12 cellular contexts compared by ENCODE assay signal in genomic region chr13:48231080-48231479, GRCh38. TPM values are rescaled to one million over a fixed set of nuclear protein-coding genes. Genes with fewer than 3 reads are reported as not detected.
A peak's percentile ranks its signal among the peaks of the same experiment; 100 is the strongest.
DNase-seq lines count a peak whose midpoint lies in the region; ATAC-seq, FAIRE-seq and TF ChIP-seq lines count a peak whose summit lies in the region.
"Had no signal": no experiment of that assay in that cellular context is flagged by ENCODE, and none has a peak within 500 bp of the region (broad histone marks: within the 10 kb centered on the region; RNA-seq: fewer than 3 reads in every experiment).

No MANE protein-coding gene starts in this region.

- 16% methylated on average over 4 of the region's 4 CpGs for WGBS in A549 (ENCODE audit: missing lambda C conversion rate)

- TF ChIP-seq CTCF in A549 (IDR thresholded peaks at IDR 0.05) (no peak), endothelial cell of umbilical vein (IDR thresholded peaks at IDR 0.05; ENCODE audit: extremely low read depth in 1 of 2, insufficient read depth in 1 of 2, low read depth in 1 of 2, low read length in 2 of 2) (no peak), neural progenitor cell (IDR thresholded peaks at IDR 0.05) (no peak), OCI-LY7 (conservative IDR thresholded peaks at IDR 0.05; ENCODE audit: low read length) (no peak)

- H3K36me3 Mint-ChIP-seq in neural progenitor cell, result no peaks in the 10 kb centered on the region

- no peaks in the 10 kb centered on the region for H3K9me3 ChIP-seq in A549
- H3K9me3 ChIP-seq in endothelial cell of umbilical vein (replicated peaks; ENCODE audit: control insufficient read depth, insufficient read depth, low read length), result no peaks in the 10 kb centered on the region
- no peaks in the 10 kb centered on the region for H3K9me3 ChIP-seq in neural progenitor cell (ENCODE audit: low read depth)
- no peaks in the 10 kb centered on the region for H3K9me3 ChIP-seq in OCI-LY7 (ENCODE audit: low read length)
- H3K9me3 ChIP-seq: BLaER1 treated with 17β-estradiol and CSF1 and Interleukin-3, amounts not matched to agents 10 nM and 100 nM had no signal

- BruUV-seq in endothelial cell of umbilical vein (replicated peaks; lab: Mats Ljungman, UMichigan) (no TSS peak), OCI-LY7 (replicated peaks; lab: Mats Ljungman, UMichigan) (no TSS peak)

- no peak for TF ChIP-seq RAD21 in A549 (conservative IDR thresholded peaks at IDR 0.05 in 1 of 2, IDR thresholded peaks at IDR 0.05 in 1 of 2)

- H3K9ac ChIP-seq in endothelial cell of umbilical vein (replicated peaks; ENCODE audit: extremely low read depth, insufficient read depth, low read length), result no peak overlapping the region
- no peak overlapping the region for H3K9ac ChIP-seq in neural progenitor cell
- H3K9ac ChIP-seq: BLaER1 treated with 17β-estradiol and CSF1 and Interleukin-3, amounts not matched to agents 10 nM and 100 nM had no signal

- peaks cover 3% of the 10 kb centered on the region for H3K27me3 Mint-ChIP-seq in neural progenitor cell (ENCODE audit: insufficient read depth, low read depth)

- H2AFZ ChIP-seq in endothelial cell of umbilical vein (ENCODE audit: low read depth, low read length), result no peak overlapping the region
- no peak overlapping the region for H2AFZ ChIP-seq in neural progenitor cell (replicated peaks)
- H2AFZ ChIP-seq in OCI-LY7 (ENCODE audit: low read length), result no peak overlapping the region

- TF ChIP-seq POLR2A in A549 (IDR thresholded peaks at IDR 0.05; ENCODE audit: low read length) (no peak), endothelial cell of umbilical vein (IDR thresholded peaks at IDR 0.05; ENCODE audit: low read depth, low read length) (no peak)

- ATAC-seq in A549 (no peak), HG03469 (IDR thresholded peaks at IDR 0.05; ENCODE audit: unreplicated experiment) (no peak)
- ATAC-seq: foreskin keratinocyte had no signal

- TF ChIP-seq EP300 in A549 (IDR thresholded peaks at IDR 0.05), result no peak

- no peak overlapping the region for H3K4me3 ChIP-seq in A549
- no peak overlapping the region for H3K4me3 ChIP-seq in endothelial cell of umbilical vein (replicated peaks in 1 of 3; ENCODE audit: insufficient read depth in 1 of 3, low read depth in 1 of 3, low read length in 3 of 3)
- no peak overlapping the region for H3K4me3 ChIP-seq in neural progenitor cell
- no peak overlapping the region for H3K4me3 ChIP-seq in OCI-LY7 (ENCODE audit: low read depth, low read length, poor library complexity, severe bottlenecking)
- H3K4me3 ChIP-seq: BLaER1 treated with 17β-estradiol and CSF1 and Interleukin-3, amounts not matched to agents 10 nM and 100 nM; cardiac muscle cell had no signal

- H3K4me2 ChIP-seq in A549 (peak overlapping the region; percentile 66), endothelial cell of umbilical vein (ENCODE audit: insufficient read depth, low read length) (no peak overlapping the region), neural progenitor cell (no peak overlapping the region), OCI-LY7 (ENCODE audit: low read length) (no peak overlapping the region)

- peaks cover 11% of the 10 kb centered on the region for H3F3A ChIP-seq in neural progenitor cell (ENCODE audit: low read depth)

- H3K9me1 ChIP-seq in endothelial cell of umbilical vein (replicated peaks; ENCODE audit: control insufficient read depth, extremely low read depth, insufficient read depth, low read length), result no peaks in the 10 kb centered on the region

- H3K79me2 ChIP-seq in endothelial cell of umbilical vein (ENCODE audit: control insufficient read depth, insufficient read depth, low read length) (peaks cover 28% of the 10 kb centered on the region), neural progenitor cell (ENCODE audit: low read depth) (peaks cover 30% of the 10 kb centered on the region), OCI-LY7 (ENCODE audit: insufficient read depth, low read depth, low read length) (peaks cover 15% of the 10 kb centered on the region; the same call in 1 of the 2 replicates)

- H3K9me2 ChIP-seq in OCI-LY7 (ENCODE audit: insufficient read depth, low read length), result no peaks in the 10 kb centered on the region

- H3K4me3 Mint-ChIP-seq in neural progenitor cell, result peak overlapping the region; percentile 61

- H3K4me1 ChIP-seq in A549 (peaks cover 43% of the 10 kb centered on the region), endothelial cell of umbilical vein (ENCODE audit: control insufficient read depth, extremely low read depth, insufficient read depth, low read length) (peaks cover 25% of the 10 kb centered on the region), neural progenitor cell (peaks cover 24% of the 10 kb centered on the region), OCI-LY7 (ENCODE audit: insufficient read depth, low read length, poor library complexity, severe bottlenecking) (peaks cover 26% of the 10 kb centered on the region)

- peaks cover 35% of the 10 kb centered on the region for H3K4me1 Mint-ChIP-seq in neural progenitor cell

- peak overlapping the region; percentile 90 for H3K27ac ChIP-seq in A549
- H3K27ac ChIP-seq in endothelial cell of umbilical vein (ENCODE audit: insufficient read depth, low read depth, low read length), result no peak overlapping the region
- H3K27ac ChIP-seq in neural progenitor cell, result no peak overlapping the region
- H3K27ac ChIP-seq in OCI-LY7 (ENCODE audit: low read depth, low read length, poor library complexity, severe bottlenecking), result no peak overlapping the region
- H3K27ac ChIP-seq: BLaER1 treated with 17β-estradiol and CSF1 and Interleukin-3, amounts not matched to agents 10 nM and 100 nM; cardiac muscle cell; foreskin keratinocyte had no signal

- POLR2A ChIA-PET in A549 (lab: Yijun Ruan, JAX), result interaction anchor here (0.7 kb wide), 1 partner anchor 11 kb away, joined by 3 read pairs; no protein-coding TSS in a partner anchor
- POLR2A ChIA-PET in endothelial cell of umbilical vein (lab: Charles Lee), result no interaction called here
- POLR2A ChIA-PET in OCI-LY7 (lab: Charles Lee), result interaction anchor here (0.5 kb wide), 1 partner anchor 73 kb away, joined by 3 read pairs; no protein-coding TSS in a partner anchor

- H3K27ac Mint-ChIP-seq in neural progenitor cell, result no peak overlapping the region

- CTCF ChIA-PET in A549 (lab: Yijun Ruan, JAX) (no interaction called here), endothelial cell of umbilical vein (lab: Charles Lee) (interaction anchor here (2.9 kb wide), 1 partner anchor 136 kb away, joined by 13 read pairs; the partner anchor contains the start of gene MED4), OCI-LY7 (lab: Charles Lee; ENCODE audit: unreplicated experiment) (no interaction called here)

- DNase-seq in A549 (ENCODE audit: low read depth in 1 of 2, low spot score in 1 of 2) (peak in 1 of 2 experiments; percentile 10), LoVo (ENCODE audit: low spot score) (peak; percentile 11), endothelial cell of umbilical vein (ENCODE audit: low read depth, low spot score) (peak; percentile 60), neural progenitor cell (ENCODE audit: low spot score) (no peak), NCI-H2171 treated with DMSO at 0.1 percent for 48 hours (lab: John Stamatoyannopoulos, UW) (no peak), SW 1271 (lab: John Stamatoyannopoulos, UW) (no peak), OCI-LY7 (ENCODE audit: low spot score) (no peak)
- DNase-seq: foreskin keratinocyte, mammary epithelial cell had no signal

- no peaks in the 10 kb centered on the region for H3K36me3 ChIP-seq in endothelial cell of umbilical vein (ENCODE audit: control insufficient read depth in 2 of 2, extremely low read depth in 1 of 2, insufficient read depth in 2 of 2, low read length in 2 of 2)
- H3K36me3 ChIP-seq in neural progenitor cell, result no peaks in the 10 kb centered on the region
- no peaks in the 10 kb centered on the region for H3K36me3 ChIP-seq in OCI-LY7 (ENCODE audit: insufficient read depth, low read length)
- H3K36me3 ChIP-seq: cardiac muscle cell had no signal

- dilution Hi-C loops in endothelial cell of umbilical vein (cut with MboI; ENCODE audit: extremely low pct_ligation_motif_present, low sequenced_read_pairs), result no loop called here

- intact Hi-C loops in endothelial cell of umbilical vein (cut with micrococcal nuclease) (loop anchor here (5.0 kb wide), 4 partner anchors 89 to 351 kb away; no protein-coding TSS in a partner anchor), OCI-LY7 (cut with micrococcal nuclease; ENCODE audit: unreplicated experiment) (no loop called here)

- FAIRE-seq in A549 (lab: Jason Lieb, UNC) (no peak), endothelial cell of umbilical vein (lab: Jason Lieb, UNC) (no peak)

- peaks cover 8 to 9% of the 10 kb centered on the region in 2 experiments for H3K27me3 ChIP-seq in endothelial cell of umbilical vein (ENCODE audit: control insufficient read depth in 2 of 2, insufficient read depth in 2 of 2, low read length in 2 of 2)
- H3K27me3 ChIP-seq in neural progenitor cell, result peaks cover 14% of the 10 kb centered on the region
- H3K27me3 ChIP-seq: cardiac muscle cell, foreskin keratinocyte had no signal

- H3K9me3 Mint-ChIP-seq in neural progenitor cell, result no peaks in the 10 kb centered on the region

- no peaks in the 10 kb centered on the region for H4K20me1 ChIP-seq in endothelial cell of umbilical vein (replicated peaks; ENCODE audit: control insufficient read depth, extremely low read depth, insufficient read depth, low read length)
- peaks cover 13% of the 10 kb centered on the region for H4K20me1 ChIP-seq in neural progenitor cell (ENCODE audit: low read depth)
- peaks cover 8% of the 10 kb centered on the region; the same call in 1 of the 2 replicates for H4K20me1 ChIP-seq in OCI-LY7 (ENCODE audit: insufficient read depth, low read length)

TF ChIP-seq in A549, 52 proteins besides CTCF, POLR2A, EP300 and RAD21 (continues in another document):
- no peak for TF ChIP-seq CEBPB (IDR thresholded peaks at IDR 0.05)

TF ChIP-seq in endothelial cell of umbilical vein, 7 proteins besides CTCF, POLR2A, EP300 and RAD21 (continues in another document):
- no peak for TF ChIP-seq GATA2 (IDR thresholded peaks at IDR 0.05; ENCODE audit: insufficient read depth, insufficient read length, low read depth, low read length)

RNA-seq across cellular contexts. Expression of gene ITM2B, which starts 1.9 kb away (rescaled TPM):
- polyA plus RNA-seq in A549 (2011; rRNA removed) (226 and 234 TPM in 2 replicates), A549 (2017; fragmentation: RNase III; extraction: RNeasy Plus Mini Kit Qiagen cat#74134 plus additional on column Dnase treatment) (94.1 to 116 TPM (median 115 TPM) in 3 replicates), endothelial cell of umbilical vein (150 and 163 TPM in 2 replicates)
- polyA plus RNA-seq in A549 (2012; cell fraction: cytosol; rRNA removed), result 57.7 and 60.8 TPM in 2 replicates
- 35.4 and 40.4 TPM in 2 replicates for polyA plus RNA-seq in A549 (2012; cell fraction: nucleus; rRNA removed)
- 23.6 and 23.8 TPM in 2 replicates for polyA minus RNA-seq in A549 (2011; rRNA and poly(A)+ RNA removed)
- total RNA-seq in endothelial cell of umbilical vein (245 and 271 TPM in 2 replicates), neural progenitor cell (ENCODE audit: low replicate concordance) (97.3 and 172 TPM in 2 replicates), OCI-LY7 (2022) (43.3 and 44.5 TPM in 2 replicates)
- 195 and 206 TPM in 2 replicates for polyA plus RNA-seq in endothelial cell of umbilical vein (2011; cell fraction: cytosol; rRNA removed)
- 85.6 and 109 TPM in 2 replicates for polyA plus RNA-seq in endothelial cell of umbilical vein (2011; cell fraction: nucleus; rRNA removed)
- polyA plus RNA-seq in endothelial cell of umbilical vein (2012), result 210 and 232 TPM in 2 replicates
- polyA minus RNA-seq in endothelial cell of umbilical vein, result 66.5 and 82.9 TPM in 2 replicates
- polyA minus RNA-seq in endothelial cell of umbilical vein (2011; cell fraction: cytosol; rRNA and poly(A)+ RNA removed), result 30.4 TPM
- 20.1 and 33.0 TPM in 2 replicates for polyA minus RNA-seq in endothelial cell of umbilical vein (2011; cell fraction: nucleus; rRNA and poly(A)+ RNA removed)
- total RNA-seq in OCI-LY7 (2014; rRNA removed; shearing (Covaris generic)), result 14.7 and 21.1 TPM in 2 replicates

Comparison
In these comparisons a context has a peak if more than half of its experiments do, and no peak if none do; other contexts are left out.
1. DNase-seq: peak in LoVo (single experiment) and endothelial cell of umbilical vein (single experiment); none in neural progenitor cell (single experiment), NCI-H2171 treated with DMSO at 0.1 percent for 48 hours (single experiment), SW 1271 (0 of 2) and OCI-LY7 (single experiment).
2. H3K27ac ChIP-seq: peak in A549 (2 of 2); none in endothelial cell of umbilical vein (single experiment), neural progenitor cell (single experiment) and OCI-LY7 (single experiment).